14 cellular contexts compared by ENCODE assay signal in genomic region chr17:31574458-31574857, GRCh38.
"Had no signal": no experiment of that assay in that cellular context is flagged by ENCODE, and none has a peak within 500 bp of the region (broad histone marks: within the 10 kb centered on the region; RNA-seq: fewer than 3 reads in every experiment).

No MANE protein-coding gene starts in this region.

- H3K4me3 Mint-ChIP-seq: activated T-helper 1 cell treated with anti-CD3 and anti-CD28 coated beads, Interleukin-12 subunit alpha, Interleukin-12 subunit beta, Interleukin-2, Interleukin-4 antibody, amounts not matched to agents 30 ng/mL and 10 ng/mL and 1 ng/mL, durations not matched to agents 14 hours and 24 hours and 36 hours; nephron progenitor cell; T-cell had no signal

- DNase-seq: activated CD4-positive, alpha-beta T cell treated with anti-CD3 and anti-CD28 coated beads for 48 hours; activated naive CD4-positive, alpha-beta T cell treated with Interleukin-2 at 50 U/mL for 16 hours; central memory CD4-positive, alpha-beta T cell; cortex of kidney; erythroblast; hippocampal formation; left ventricle myocardium superior; mesendoderm; nephron progenitor cell; stimulated activated CD4-positive, alpha-beta T cell treated with anti-CD3 and anti-CD28 coated beads, Interleukin-4, amount 100 ng/mL, for 4 hours; stomach; T-cell had no signal

- H3K27me3 Mint-ChIP-seq: T-cell had no signal

- ATAC-seq: left ventricle myocardium superior, T-cell had no signal

- H3K36me3 ChIP-seq: tibial nerve had no signal

- H3K9me3 ChIP-seq: stomach, tibial nerve had no signal

- H3K27ac Mint-ChIP-seq: activated T-helper 1 cell treated with anti-CD3 and anti-CD28 coated beads, Interleukin-12 subunit alpha, Interleukin-12 subunit beta, Interleukin-2, Interleukin-4 antibody, amounts not matched to agents 30 ng/mL and 10 ng/mL and 1 ng/mL, durations not matched to agents 14 hours and 24 hours and 36 hours; nephron progenitor cell; T-cell had no signal

- H3K9me3 Mint-ChIP-seq: activated T-helper 1 cell treated with anti-CD3 and anti-CD28 coated beads, Interleukin-12 subunit alpha, Interleukin-12 subunit beta, Interleukin-2, Interleukin-4 antibody, amounts not matched to agents 30 ng/mL and 10 ng/mL and 1 ng/mL, durations not matched to agents 14 hours and 24 hours and 36 hours; nephron progenitor cell; T-cell had no signal

- H3K4me3 ChIP-seq: stomach, tibial nerve had no signal

- H3K4me1 Mint-ChIP-seq: T-cell had no signal

- H3K27me3 ChIP-seq: stomach, tibial nerve had no signal

- H3K36me3 Mint-ChIP-seq: T-cell had no signal
